9 cellular contexts compared by ENCODE assay signal in genomic region chr16:17313085-17313611, GRCh38.
A peak's percentile ranks its signal among the peaks of the same experiment; 100 is the strongest.
DNase-seq lines count a peak whose midpoint lies in the region; ATAC-seq and TF ChIP-seq lines count a peak whose summit lies in the region.
"Had no signal": no experiment of that assay in that cellular context is flagged by ENCODE, and none has a peak within 500 bp of the region (broad histone marks: within the 10 kb centered on the region; RNA-seq: fewer than 3 reads in every experiment).

No MANE protein-coding gene starts in this region.

- H3K4ac ChIP-seq in mesenchymal stem cell (ENCODE audit: low read depth in 1 of 2, low read length in 2 of 2): no peak overlapping the region

- H2BK5ac ChIP-seq in mesenchymal stem cell (ENCODE audit: low read depth, low read length, poor library complexity, severe bottlenecking): no peak overlapping the region

- H3K27ac ChIP-seq in coronary artery (peak overlapping the region; percentile 75 to 84), mesenchymal stem cell (ENCODE audit: low read length, poor library complexity, severe bottlenecking) (no peak overlapping the region), tibial artery (peak overlapping the region; percentile 81 to 84)

- no peak overlapping the region for H3K14ac ChIP-seq in mesenchymal stem cell (ENCODE audit: low read length in 2 of 2)

- no peaks in the 10 kb centered on the region for H3K4me1 ChIP-seq in mesenchymal stem cell (ENCODE audit: control insufficient read depth, insufficient read depth, low read depth, low read length)
- H3K4me1 ChIP-seq in tibial artery: peaks cover 0 to 29% (median 22%) of the 10 kb centered on the region in 4 donors

- H3K9me3 ChIP-seq in mesenchymal stem cell (ENCODE audit: control insufficient read depth, low read length): no peaks in the 10 kb centered on the region
- H3K9me3 ChIP-seq in tibial artery: no peaks in the 10 kb centered on the region

- no peak overlapping the region for H4K91ac ChIP-seq in mesenchymal stem cell (ENCODE audit: low read length)

- ATAC-seq in GM18868 (IDR thresholded peaks at IDR 0.05; ENCODE audit: unreplicated experiment): no peak
- ATAC-seq: activated CD4-positive, CD25-positive, alpha-beta regulatory T cell treated with anti-CD3 and anti-CD28 coated beads, Interleukin-2, amount 50 U/mL, for 24 hours had no signal

- peak overlapping the region; percentile 40 for H3K9ac ChIP-seq in mesenchymal stem cell (ENCODE audit: low read length)

- H2AK5ac ChIP-seq in mesenchymal stem cell (ENCODE audit: low read length, severe bottlenecking): no peak overlapping the region

- no peak overlapping the region for H2AFZ ChIP-seq in mesenchymal stem cell (ENCODE audit: low read depth, low read length)

- 67% methylated on average over 2 of the region's 4 CpGs for WGBS in mesenchymal stem cell

- H4K8ac ChIP-seq in mesenchymal stem cell (ENCODE audit: low read length): no peak overlapping the region

- no peaks in the 10 kb centered on the region for H3K79me1 ChIP-seq in mesenchymal stem cell (replicated peaks; ENCODE audit: low read length, poor library complexity, severe bottlenecking)

- intact Hi-C loops in tibial artery (cut with DNase I; ENCODE audit: low total_unique reads): no loop called here

- H3K4me2 ChIP-seq in mesenchymal stem cell (ENCODE audit: low read length, poor library complexity, severe bottlenecking): no peak overlapping the region

- no peak overlapping the region for H2BK12ac ChIP-seq in mesenchymal stem cell (ENCODE audit: low read length in 2 of 2)

- H3K36me3 ChIP-seq in mesenchymal stem cell (ENCODE audit: control insufficient read depth in 1 of 2, insufficient read depth in 2 of 2, low read depth in 1 of 2, low read length in 2 of 2) (no peaks in the 10 kb centered on the region), tibial artery (no peaks in the 10 kb centered on the region)

- H2BK120ac ChIP-seq in mesenchymal stem cell (ENCODE audit: low read depth, low read length): no peak overlapping the region

- TF ChIP-seq CTCF in coronary artery (IDR thresholded peaks at IDR 0.05): no peak
- no peak for TF ChIP-seq CTCF in tibial artery (IDR thresholded peaks at IDR 0.05)
- no peak for TF ChIP-seq CTCF in GM10266 (IDR thresholded peaks at IDR 0.05; ENCODE audit: control insufficient read depth, insufficient read depth, low read depth, missing control alignments)

- no peak overlapping the region for H2BK15ac ChIP-seq in mesenchymal stem cell (ENCODE audit: low read depth, poor library complexity, severe bottlenecking)

- H3K18ac ChIP-seq in mesenchymal stem cell (ENCODE audit: low read depth in 1 of 2, low read length in 2 of 2): no peak overlapping the region

- H3K4me3 ChIP-seq in coronary artery: no peak overlapping the region
- H3K4me3 ChIP-seq in mesenchymal stem cell (ENCODE audit: insufficient read depth in 1 of 2, low read depth in 1 of 2, low read length in 2 of 2): no peak overlapping the region
- no peak overlapping the region for H3K4me3 ChIP-seq in tibial artery

- DNase-seq in NCI-H2196 treated with DMSO at 0.1 percent for 48 hours (lab: John Stamatoyannopoulos, UW; ENCODE audit: unreplicated experiment) (peak; percentile 70), coronary artery (ENCODE audit: low spot score) (peak; percentile 80), mesenchymal stem cell (no peak), tibial artery (peak; percentile 47 to 88), GM10266 (ENCODE audit: extremely low spot score) (no peak), SIG-M5 (lab: John Stamatoyannopoulos, UW) (no peak)
- DNase-seq: NCI-H510A treated with DMSO at 0.1 percent for 48 hours had no signal

- H3K23ac ChIP-seq in mesenchymal stem cell (ENCODE audit: low read length in 2 of 2): no peak overlapping the region

- no peaks in the 10 kb centered on the region for H3K27me3 ChIP-seq in mesenchymal stem cell (ENCODE audit: control insufficient read depth in 1 of 2, insufficient read depth in 1 of 2, low read length in 2 of 2)
- no peaks in the 10 kb centered on the region for H3K27me3 ChIP-seq in tibial artery

Comparison
In these comparisons a context has a peak if more than half of its experiments do, and no peak if none do; other contexts are left out.
1. DNase-seq: peak in NCI-H2196 treated with DMSO at 0.1 percent for 48 hours (single experiment), coronary artery (single experiment) and tibial artery (2 of 2); none in mesenchymal stem cell (single experiment), GM10266 (single experiment) and SIG-M5 (single experiment).